Comparison of ENCODE assay signal across 15 cellular contexts in the genomic region with DNA sequence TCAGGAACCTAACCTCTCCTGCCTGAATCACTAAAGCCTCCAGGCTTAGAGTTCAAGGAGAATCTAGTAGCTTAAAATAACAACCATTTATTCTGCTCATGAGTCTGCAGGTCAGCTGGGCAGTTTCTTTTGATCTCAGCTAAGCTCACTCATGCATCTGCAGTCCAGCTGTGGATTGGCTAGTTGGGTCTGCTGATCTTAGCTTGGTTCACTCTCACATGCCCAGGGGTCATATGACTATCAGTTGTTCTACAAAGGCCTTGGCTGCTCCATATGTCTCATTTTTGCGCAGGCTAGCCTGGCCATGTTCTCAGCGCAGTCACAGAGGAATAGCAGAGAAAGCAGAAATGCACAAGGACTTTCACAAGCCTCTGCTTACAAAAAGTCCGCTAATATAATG.
DNase-seq lines count a peak whose midpoint lies in the region; ATAC-seq, FAIRE-seq and TF ChIP-seq lines count a peak whose summit lies in the region.
"Had no signal": no experiment of that assay in that cellular context is flagged by ENCODE, and none has a peak within 500 bp of the region (broad histone marks: within the 10 kb centered on the region; RNA-seq: fewer than 3 reads in every experiment).

No MANE protein-coding gene starts in this region.

- intact Hi-C loops in HepG2 (cut with micrococcal nuclease; ENCODE audit: unreplicated experiment) (no loop called here), right lobe of liver (cut with DNase I) (no loop called here)
- intact Hi-C loops in activated T-helper 1 cell treated with anti-CD3 and anti-CD28 coated beads, Interleukin-12 subunit alpha, Interleukin-12 subunit beta, Interleukin-2, Interleukin-4 antibody, amounts not matched to agents 30 ng/mL and 10 ng/mL and 1 ng/mL, durations not matched to agents 14 hours and 24 hours and 36 hours (cut with micrococcal nuclease) = loop anchor here (2.0 kb wide), 1 partner anchor 23 kb away; no protein-coding TSS in a partner anchor

- in situ Hi-C loops in HepG2 (cut with HindIII; ENCODE audit: extremely low pct_ligation_motif_present, low pct_unique_long_range_greater_than_20kb) = no loop called here

- TF ChIP-seq RAD21 in HepG2 (CRISPR knock-in tag; IDR thresholded peaks at IDR 0.05) = no peak

- H3K79me2 ChIP-seq in HepG2 (ENCODE audit: insufficient read depth, low read length) = no peaks in the 10 kb centered on the region

- no peak overlapping the region for H2AFZ ChIP-seq in HepG2 (ENCODE audit: low read length)

- no peak for FAIRE-seq in HepG2 (lab: Jason Lieb, UNC)
- FAIRE-seq: A204.1, GM19239, islet of Langerhans had no signal

- no peaks in the 10 kb centered on the region for H4K20me1 ChIP-seq in HepG2 (ENCODE audit: insufficient read depth, low read length)

- H3K27me3 Mint-ChIP-seq in brain = peaks cover 8% of the 10 kb centered on the region
- H3K27me3 Mint-ChIP-seq in activated T-helper 1 cell treated with anti-CD3 and anti-CD28 coated beads, Interleukin-12 subunit alpha, Interleukin-12 subunit beta, Interleukin-2, Interleukin-4 antibody, amounts not matched to agents 30 ng/mL and 10 ng/mL and 1 ng/mL, durations not matched to agents 14 hours and 24 hours and 36 hours (ENCODE audit: insufficient read depth) = peaks cover 3% of the 10 kb centered on the region
- H3K27me3 Mint-ChIP-seq: activated CD4-positive, alpha-beta T cell treated with anti-CD3 and anti-CD28 coated beads, Interleukin-2, amount 10 ng/mL, durations not matched to agents 7 days and 5 days had no signal

- CTCF ChIA-PET in HepG2 (lab: Yijun Ruan, JAX; ENCODE audit: low intra/inter-chr PET ratio, low total read pairs) = no interaction called here

- H3K36me3 ChIP-seq in HepG2 (replicated peaks in 1 of 2; ENCODE audit: control insufficient read depth in 1 of 2, insufficient read depth in 2 of 2, low read length in 2 of 2) (no peaks in the 10 kb centered on the region), right lobe of liver (no peaks in the 10 kb centered on the region), kidney epithelial cell (ENCODE audit: control insufficient read depth, insufficient read depth, low read length) (no peaks in the 10 kb centered on the region)

- no peaks in the 10 kb centered on the region for H3K9me3 ChIP-seq in HepG2 (ENCODE audit: low read length)
- no peaks in the 10 kb centered on the region for H3K9me3 ChIP-seq in right lobe of liver

- peak; percentile 70 for DNase-seq in HepG2 (ENCODE audit: low spot score)
- no peak for DNase-seq in right lobe of liver
- DNase-seq in kidney epithelial cell (ENCODE audit: low read depth) = peak; percentile 86
- DNase-seq in activated T-helper 1 cell treated with anti-CD3 and anti-CD28 coated beads, Interleukin-12 subunit alpha, Interleukin-12 subunit beta, Interleukin-2, Interleukin-4 antibody, amounts not matched to agents 30 ng/mL and 10 ng/mL and 1 ng/mL, durations not matched to agents 14 hours and 24 hours and 36 hours (ENCODE audit: low spot score) = no peak
- no peak for DNase-seq in NCI-H128 (lab: John Stamatoyannopoulos, UW; ENCODE audit: unreplicated experiment)
- DNase-seq in NK-92 (lab: John Stamatoyannopoulos, UW; ENCODE audit: unreplicated experiment) = no peak
- DNase-seq: activated CD4-positive, alpha-beta T cell treated with anti-CD3 and anti-CD28 coated beads, Interleukin-2, amount 10 ng/mL, durations not matched to agents 7 days and 5 days; GOT3 had no signal

- peaks cover 53% of the 10 kb centered on the region for H3K4me1 ChIP-seq in HepG2 (ENCODE audit: insufficient read depth, low read length)
- no peaks in the 10 kb centered on the region for H3K4me1 ChIP-seq in right lobe of liver

- no peak for TF ChIP-seq CTCF in HepG2 (CRISPR knock-in tag; IDR thresholded peaks at IDR 0.05)
- no peak for TF ChIP-seq CTCF in right lobe of liver (IDR thresholded peaks at IDR 0.05)
- no peak for TF ChIP-seq CTCF in brain (conservative IDR thresholded peaks at IDR 0.05)
- no peak for TF ChIP-seq CTCF in kidney epithelial cell (IDR thresholded peaks at IDR 0.05; ENCODE audit: insufficient read depth, low read length, poor library complexity, severe bottlenecking)

- peak; percentile 83 for ATAC-seq in HepG2
- ATAC-seq in right lobe of liver = no peak
- no peak for ATAC-seq in HG02852 (IDR thresholded peaks at IDR 0.05; ENCODE audit: unreplicated experiment)

- H3K27me3 ChIP-seq in HepG2 (ENCODE audit: control insufficient read depth in 1 of 2, insufficient read depth in 2 of 2, low read length in 2 of 2) (no peaks in the 10 kb centered on the region), right lobe of liver (no peaks in the 10 kb centered on the region), kidney epithelial cell (ENCODE audit: control insufficient read depth, insufficient read depth, low read length) (no peaks in the 10 kb centered on the region)

- H3K27ac ChIP-seq in HepG2 (ENCODE audit: extremely low read length, insufficient read depth, low read length) (no peak overlapping the region), right lobe of liver (no peak overlapping the region)

- H3K4me1 Mint-ChIP-seq in brain = peaks cover 11% of the 10 kb centered on the region
- peaks cover 15% of the 10 kb centered on the region for H3K4me1 Mint-ChIP-seq in activated T-helper 1 cell treated with anti-CD3 and anti-CD28 coated beads, Interleukin-12 subunit alpha, Interleukin-12 subunit beta, Interleukin-2, Interleukin-4 antibody, amounts not matched to agents 30 ng/mL and 10 ng/mL and 1 ng/mL, durations not matched to agents 14 hours and 24 hours and 36 hours (ENCODE audit: low read depth)

- no TSS peak for BruUV-seq in HepG2 (replicated peaks; lab: Mats Ljungman, UMichigan)

- no peak overlapping the region for H3K4me2 ChIP-seq in HepG2 (ENCODE audit: low read depth, low read length)

- peak overlapping the region in 1 of 5 experiments; percentile 0 for H3K4me3 Mint-ChIP-seq in brain
- no peak overlapping the region for H3K4me3 Mint-ChIP-seq in activated T-helper 1 cell treated with anti-CD3 and anti-CD28 coated beads, Interleukin-12 subunit alpha, Interleukin-12 subunit beta, Interleukin-2, Interleukin-4 antibody, amounts not matched to agents 30 ng/mL and 10 ng/mL and 1 ng/mL, durations not matched to agents 14 hours and 24 hours and 36 hours
- H3K4me3 Mint-ChIP-seq: activated CD4-positive, alpha-beta T cell treated with anti-CD3 and anti-CD28 coated beads, Interleukin-2, amount 10 ng/mL, durations not matched to agents 7 days and 5 days; T-helper 1 cell treated with Interleukin-12 subunit alpha and Interleukin-12 subunit beta and Interleukin-4 antibody, amounts not matched to agents 30 μg/mL and 1 μg/mL, for 36 hours had no signal

- no peak overlapping the region for H3K4me3 ChIP-seq in HepG2 (replicated peaks in 1 of 3; ENCODE audit: insufficient read depth in 1 of 3, low read depth in 2 of 3, low read length in 3 of 3)
- H3K4me3 ChIP-seq in right lobe of liver = no peak overlapping the region
- H3K4me3 ChIP-seq in kidney epithelial cell (ENCODE audit: low read depth, low read length) = no peak overlapping the region

- peak overlapping the region in 3 of 5 experiments; percentile 81 to 92 (median 81) for H3K27ac Mint-ChIP-seq in brain
- no peak overlapping the region for H3K27ac Mint-ChIP-seq in activated T-helper 1 cell treated with anti-CD3 and anti-CD28 coated beads, Interleukin-12 subunit alpha, Interleukin-12 subunit beta, Interleukin-2, Interleukin-4 antibody, amounts not matched to agents 30 ng/mL and 10 ng/mL and 1 ng/mL, durations not matched to agents 14 hours and 24 hours and 36 hours
- H3K27ac Mint-ChIP-seq: activated CD4-positive, alpha-beta T cell treated with anti-CD3 and anti-CD28 coated beads, Interleukin-2, amount 10 ng/mL, durations not matched to agents 7 days and 5 days; activated T-helper 2 cell treated with anti-CD3 and anti-CD28 coated beads, Interferon-gamma antibody, Interleukin-2, Interleukin-4, amounts not matched to agents 10 μg/mL and 5 μg/mL and 100 μg/mL, durations not matched to agents 14 hours and 24 hours and 36 hours had no signal

- no peaks in the 10 kb centered on the region for H3K36me3 Mint-ChIP-seq in brain
- peaks cover 9% of the 10 kb centered on the region for H3K36me3 Mint-ChIP-seq in activated T-helper 1 cell treated with anti-CD3 and anti-CD28 coated beads, Interleukin-12 subunit alpha, Interleukin-12 subunit beta, Interleukin-2, Interleukin-4 antibody, amounts not matched to agents 30 ng/mL and 10 ng/mL and 1 ng/mL, durations not matched to agents 14 hours and 24 hours and 36 hours (ENCODE audit: low read depth)

- WGBS in HepG2 (ENCODE audit: low lambda C conversion rate) = 88% methylated on average over 3 of the region's 3 CpGs
- WGBS in right lobe of liver (ENCODE audit: insufficient coverage, low coverage, low lambda C conversion rate, missing lambda C conversion rate) = 90% methylated on average over 3 of the region's 3 CpGs

- TF ChIP-seq EP300 in HepG2 (IDR thresholded peaks at IDR 0.05; ENCODE audit: low read depth in 2 of 2, low read length in 2 of 2) (no peak), HepG2 (CRISPR knock-in tag; IDR thresholded peaks at IDR 0.05; ENCODE audit: borderline replicate concordance) (no peak)

- H3K9ac ChIP-seq in HepG2 (ENCODE audit: insufficient read depth, low read depth, low read length) = no peak overlapping the region

- peaks cover 3 to 16% (median 10%) of the 10 kb centered on the region in 5 experiments for H3K9me3 Mint-ChIP-seq in brain
- H3K9me3 Mint-ChIP-seq in activated T-helper 1 cell treated with anti-CD3 and anti-CD28 coated beads, Interleukin-12 subunit alpha, Interleukin-12 subunit beta, Interleukin-2, Interleukin-4 antibody, amounts not matched to agents 30 ng/mL and 10 ng/mL and 1 ng/mL, durations not matched to agents 14 hours and 24 hours and 36 hours = peaks cover 25% of the 10 kb centered on the region

- POLR2A ChIA-PET in HepG2 (lab: Yijun Ruan, JAX) = interaction anchor here (0.7 kb wide), 1 partner anchor 109 kb away, joined by 3 read pairs; the partner anchor contains the start of gene STT3B

- no peak for TF ChIP-seq POLR2A in HepG2 (IDR thresholded peaks at IDR 0.05; ENCODE audit: insufficient read depth in 1 of 2, low read depth in 2 of 2, low read length in 2 of 2)
- TF ChIP-seq POLR2A in right lobe of liver (IDR thresholded peaks at IDR 0.05) = no peak

TF ChIP-seq in HepG2, 621 proteins besides CTCF, POLR2A, EP300 and RAD21 (continues in another document):
- peak; percentile 37; the same call in 1 of the 2 replicates for TF ChIP-seq MEF2D (CRISPR knock-in tag; IDR thresholded peaks at IDR 0.05)
- peak; percentile 53; the same call in 1 of the 2 replicates for TF ChIP-seq MAX (IDR thresholded peaks at IDR 0.05)
- no peak for TF ChIP-seq ZNF501 (CRISPR knock-in tag; IDR thresholded peaks at IDR 0.05)
- no peak for TF ChIP-seq TP53 (CRISPR knock-in tag; conservative IDR thresholded peaks at IDR 0.05)
- TF ChIP-seq ATM (IDR thresholded peaks at IDR 0.05; ENCODE audit: borderline replicate concordance) = no peak
- no peak for TF ChIP-seq NFE2L1 (CRISPR knock-in tag; IDR thresholded peaks at IDR 0.05; ENCODE audit: borderline replicate concordance)

Comparison
In these comparisons a context has a peak if more than half of its experiments do, and no peak if none do; other contexts are left out.
1. DNase-seq: peak in HepG2 (single experiment) and kidney epithelial cell (single experiment); none in right lobe of liver (0 of 3), activated T-helper 1 cell treated with anti-CD3 and anti-CD28 coated beads, Interleukin-12 subunit alpha, Interleukin-12 subunit beta, Interleukin-2, Interleukin-4 antibody, amounts not matched to agents 30 ng/mL and 10 ng/mL and 1 ng/mL, durations not matched to agents 14 hours and 24 hours and 36 hours (single experiment), NCI-H128 (single experiment) and NK-92 (single experiment).